1 cellular context compared by ENCODE assay signal in the genomic region with DNA sequence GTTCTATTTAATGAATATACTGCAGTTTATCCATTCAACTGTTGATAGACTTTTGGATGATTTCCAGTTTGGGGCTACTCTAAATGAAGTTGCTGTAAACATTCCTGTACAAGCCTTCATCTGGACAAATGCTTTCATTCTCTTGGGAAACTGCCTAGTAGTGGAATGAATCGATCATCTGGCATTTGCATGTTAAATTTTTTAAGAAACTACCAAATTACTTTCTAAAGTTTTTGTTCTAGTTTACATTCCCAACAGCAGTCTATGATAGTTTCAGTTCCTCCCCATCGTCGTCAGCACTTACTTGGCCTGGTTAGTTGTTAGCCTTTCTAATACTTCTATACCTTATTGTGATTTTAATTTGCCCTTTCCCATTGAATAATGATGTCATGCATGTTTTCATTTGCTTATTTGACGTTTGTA.
TF ChIP-seq lines count a peak whose summit lies in the region.

No MANE protein-coding gene starts in this region.

TF ChIP-seq in GM12878, 131 proteins besides CTCF, POLR2A, EP300 and RAD21 (continued from another document):
- TF ChIP-seq, protein P1, sequence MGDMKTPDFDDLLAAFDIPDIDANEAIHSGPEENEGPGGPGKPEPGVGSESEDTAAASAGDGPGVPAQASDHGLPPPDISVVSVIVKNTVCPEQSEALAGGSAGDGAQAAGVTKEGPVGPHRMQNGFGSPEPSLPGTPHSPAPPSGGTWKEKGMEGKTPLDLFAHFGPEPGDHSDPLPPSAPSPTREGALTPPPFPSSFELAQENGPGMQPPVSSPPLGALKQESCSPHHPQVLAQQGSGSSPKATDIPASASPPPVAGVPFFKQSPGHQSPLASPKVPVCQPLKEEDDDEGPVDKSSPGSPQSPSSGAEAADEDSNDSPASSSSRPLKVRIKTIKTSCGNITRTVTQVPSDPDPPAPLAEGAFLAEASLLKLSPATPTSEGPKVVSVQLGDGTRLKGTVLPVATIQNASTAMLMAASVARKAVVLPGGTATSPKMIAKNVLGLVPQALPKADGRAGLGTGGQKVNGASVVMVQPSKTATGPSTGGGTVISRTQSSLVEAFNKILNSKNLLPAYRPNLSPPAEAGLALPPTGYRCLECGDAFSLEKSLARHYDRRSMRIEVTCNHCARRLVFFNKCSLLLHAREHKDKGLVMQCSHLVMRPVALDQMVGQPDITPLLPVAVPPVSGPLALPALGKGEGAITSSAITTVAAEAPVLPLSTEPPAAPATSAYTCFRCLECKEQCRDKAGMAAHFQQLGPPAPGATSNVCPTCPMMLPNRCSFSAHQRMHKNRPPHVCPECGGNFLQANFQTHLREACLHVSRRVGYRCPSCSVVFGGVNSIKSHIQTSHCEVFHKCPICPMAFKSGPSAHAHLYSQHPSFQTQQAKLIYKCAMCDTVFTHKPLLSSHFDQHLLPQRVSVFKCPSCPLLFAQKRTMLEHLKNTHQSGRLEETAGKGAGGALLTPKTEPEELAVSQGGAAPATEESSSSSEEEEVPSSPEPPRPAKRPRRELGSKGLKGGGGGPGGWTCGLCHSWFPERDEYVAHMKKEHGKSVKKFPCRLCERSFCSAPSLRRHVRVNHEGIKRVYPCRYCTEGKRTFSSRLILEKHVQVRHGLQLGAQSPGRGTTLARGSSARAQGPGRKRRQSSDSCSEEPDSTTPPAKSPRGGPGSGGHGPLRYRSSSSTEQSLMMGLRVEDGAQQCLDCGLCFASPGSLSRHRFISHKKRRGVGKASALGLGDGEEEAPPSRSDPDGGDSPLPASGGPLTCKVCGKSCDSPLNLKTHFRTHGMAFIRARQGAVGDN (IDR thresholded peaks at IDR 0.05): no peak
